Comparison of ENCODE assay signal across 33 cellular contexts in genomic region chr16:1501630-1502029, GRCh38. TPM values are rescaled to one million over a fixed set of nuclear protein-coding genes. Genes with fewer than 3 reads are reported as not detected.
DNase-seq lines count a peak whose midpoint lies in the region; ATAC-seq, FAIRE-seq and TF ChIP-seq lines count a peak whose summit lies in the region.
"Had no signal": no experiment of that assay in that cellular context is flagged by ENCODE, and none has a peak within 500 bp of the region (broad histone marks: within the 10 kb centered on the region; RNA-seq: fewer than 3 reads in every experiment).

No MANE protein-coding gene starts in this region.

- no peaks in the 10 kb centered on the region for H3K4me1 ChIP-seq in IMR-90 (ENCODE audit: control insufficient read depth, insufficient read depth, low read length)
- peaks cover 0 to 29% of the 10 kb centered on the region in 2 experiments; a peak in 2 of 5 replicates for H3K4me1 ChIP-seq in K562 (replicated peaks in 1 of 2; ENCODE audit: control insufficient read depth in 2 of 2, insufficient read depth in 2 of 2, low read length in 2 of 2)
- no peaks in the 10 kb centered on the region for H3K4me1 ChIP-seq in mesenchymal stem cell (ENCODE audit: control insufficient read depth, insufficient read depth, low read depth, low read length)
- H3K4me1 ChIP-seq: BE2C, BLaER1 had no signal

- H3K4me3 Mint-ChIP-seq in natural killer cell: no peak overlapping the region
- H3K4me3 Mint-ChIP-seq: CD14-positive monocyte; CD4-positive, alpha-beta memory T cell; CD4-positive, CD25-positive, alpha-beta regulatory T cell had no signal

- 100% methylated on average over 2 of the region's 23 CpGs; no CpG with 5 or more reads in 1 of the 2 experiments for WGBS in IMR-90 (ENCODE audit: extremely low coverage in 2 of 2, insufficient read length in 1 of 2), 2 experiments
- WGBS in K562 (ENCODE audit: insufficient coverage, low coverage, missing lambda C conversion rate): 96% methylated on average over 9 of the region's 23 CpGs
- WGBS in mesenchymal stem cell: 97% methylated on average over 23 of the region's 23 CpGs

- no peaks in the 10 kb centered on the region for H3K4me1 Mint-ChIP-seq in natural killer cell
- H3K4me1 Mint-ChIP-seq: CD14-positive monocyte had no signal

- H3K14ac ChIP-seq in IMR-90 (replicated peaks; ENCODE audit: low read depth, low read length): no peak overlapping the region
- H3K14ac ChIP-seq in mesenchymal stem cell (ENCODE audit: low read length in 2 of 2): no peak overlapping the region

- dilution Hi-C loops in IMR-90 (cut with HindIII; ENCODE audit: low sequenced_read_pairs, unreplicated experiment): no loop called here

- H2BK5ac ChIP-seq in IMR-90 (ENCODE audit: low read depth, low read length, poor library complexity, severe bottlenecking) (no peak overlapping the region), mesenchymal stem cell (ENCODE audit: low read depth, low read length, poor library complexity, severe bottlenecking) (no peak overlapping the region)

- no peak for TF ChIP-seq EP300 in K562 (IDR thresholded peaks at IDR 0.05; ENCODE audit: low read length)

- H3K36me3 ChIP-seq in IMR-90 (ENCODE audit: control insufficient read depth, insufficient read depth, low read length) (peaks cover 54% of the 10 kb centered on the region), K562 (ENCODE audit: control insufficient read depth, insufficient read depth, low read length) (peaks cover 86% of the 10 kb centered on the region; the same call in 2 of the 3 replicates), mesenchymal stem cell (ENCODE audit: control insufficient read depth in 1 of 2, insufficient read depth in 2 of 2, low read depth in 1 of 2, low read length in 2 of 2) (peaks cover 61 to 83% of the 10 kb centered on the region in 2 experiments)

- intact Hi-C loops in IMR-90 (cut with micrococcal nuclease) (no loop called here), K562 (cut with micrococcal nuclease) (no loop called here), natural killer cell (cut with micrococcal nuclease) (no loop called here)

- peak; percentile 9 for DNase-seq in activated naive CD4-positive, alpha-beta T cell treated with anti-CD3 and anti-CD28 coated beads, Interleukin-2, amount 50 U/mL, for 16 hours
- no peak for DNase-seq in activated naive CD4-positive, alpha-beta T cell treated with Interleukin-2 at 50 U/mL for 16 hours
- DNase-seq in IMR-90 (no peak), K562 (ENCODE audit: extremely low read depth in 1 of 4, low spot score in 3 of 4) (no peak), mesenchymal stem cell (no peak), natural killer cell (no peak), HCEC 1CT (no peak), NCI-H2081 (lab: John Stamatoyannopoulos, UW) (no peak)
- DNase-seq: ACHN; BE2C; C1 segment of cervical spinal cord; CD4-positive, alpha-beta memory T cell; CD4-positive, CD25-positive, alpha-beta regulatory T cell; CD8-positive, alpha-beta memory T cell; COR-L47; DMS 273 treated with DMSO at 0.1 percent for 48 hours; DMS153; DMS53; DMS79; DND-41; EL; GDM1 had no signal

- peaks cover 0 to 10% of the 10 kb centered on the region in 2 experiments; a peak in 1 of 4 replicates for H3K79me1 ChIP-seq in IMR-90 (ENCODE audit: low read depth in 1 of 2, low read length in 2 of 2)
- peaks cover 36% of the 10 kb centered on the region for H3K79me1 ChIP-seq in mesenchymal stem cell (replicated peaks; ENCODE audit: low read length, poor library complexity, severe bottlenecking)

- H2AFZ ChIP-seq in IMR-90 (replicated peaks; ENCODE audit: low read length, poor library complexity): no peak overlapping the region
- H2AFZ ChIP-seq in K562 (ENCODE audit: low read depth, low read length): no peak overlapping the region
- no peak overlapping the region for H2AFZ ChIP-seq in mesenchymal stem cell (ENCODE audit: low read depth, low read length)

- H4K8ac ChIP-seq in IMR-90 (ENCODE audit: low read depth in 2 of 2, low read length in 2 of 2): no peak overlapping the region
- no peak overlapping the region for H4K8ac ChIP-seq in mesenchymal stem cell (ENCODE audit: low read length)

- no peaks in the 10 kb centered on the region for H3K9me3 Mint-ChIP-seq in natural killer cell
- H3K9me3 Mint-ChIP-seq: CD4-positive, alpha-beta memory T cell; CD4-positive, CD25-positive, alpha-beta regulatory T cell; CD8-positive, alpha-beta memory T cell had no signal

- H3K18ac ChIP-seq in IMR-90 (ENCODE audit: low read depth, low read length): no peak overlapping the region
- H3K18ac ChIP-seq in mesenchymal stem cell (ENCODE audit: low read depth in 1 of 2, low read length in 2 of 2): no peak overlapping the region

- ATAC-seq in IMR-90 (ENCODE audit: low read depth) (no peak), K562 (no peak), natural killer cell (no peak)
- ATAC-seq: GM12878 had no signal

- H3K4me2 ChIP-seq in IMR-90 (ENCODE audit: low read depth, low read length) (no peak overlapping the region), K562 (ENCODE audit: insufficient read depth, low read length) (no peak overlapping the region), mesenchymal stem cell (ENCODE audit: low read length, poor library complexity, severe bottlenecking) (no peak overlapping the region)
- H3K4me2 ChIP-seq: BLaER1 had no signal

- H3K9me3 ChIP-seq in IMR-90 (ENCODE audit: control insufficient read depth, insufficient read depth, low read length) (no peaks in the 10 kb centered on the region), K562 (replicated peaks; ENCODE audit: control insufficient read depth, insufficient read depth, low read depth, low read length) (no peaks in the 10 kb centered on the region), mesenchymal stem cell (ENCODE audit: control insufficient read depth, low read length) (no peaks in the 10 kb centered on the region)
- H3K9me3 ChIP-seq: BE2C, BLaER1 had no signal

- no peak overlapping the region for H3K4ac ChIP-seq in IMR-90 (ENCODE audit: low read depth, low read length)
- no peak overlapping the region for H3K4ac ChIP-seq in mesenchymal stem cell (ENCODE audit: low read depth in 1 of 2, low read length in 2 of 2)

- POLR2A ChIA-PET in IMR-90 (lab: Charles Lee; ENCODE audit: unreplicated experiment): no interaction called here
- POLR2A ChIA-PET in K562 (lab: Yijun Ruan, JAX): no interaction called here

- TF ChIP-seq RAD21 in IMR-90 (IDR thresholded peaks at IDR 0.05; ENCODE audit: low read length) (no peak), K562 (CRISPR knock-in tag; conservative IDR thresholded peaks at IDR 0.05 in 1 of 2, IDR thresholded peaks at IDR 0.05 in 1 of 2) (no peak)

- H3K4me3 ChIP-seq in IMR-90 (ENCODE audit: insufficient read depth, low read depth, low read length): no peak overlapping the region
- no peak overlapping the region for H3K4me3 ChIP-seq in K562
- H3K4me3 ChIP-seq in mesenchymal stem cell (ENCODE audit: insufficient read depth in 1 of 2, low read depth in 1 of 2, low read length in 2 of 2): no peak overlapping the region
- H3K4me3 ChIP-seq: BLaER1, GM12878 had no signal

- FAIRE-seq in K562 (lab: Jason Lieb, UNC): no peak
- FAIRE-seq: A204.1, GM12878, GM12892, GM18507 had no signal

- no peaks in the 10 kb centered on the region for H3K36me3 Mint-ChIP-seq in natural killer cell
- H3K36me3 Mint-ChIP-seq: CD4-positive, CD25-positive, alpha-beta regulatory T cell had no signal

- H4K91ac ChIP-seq in IMR-90 (ENCODE audit: insufficient read depth, low read depth, low read length) (no peak overlapping the region), mesenchymal stem cell (ENCODE audit: low read length) (peak overlapping the region; percentile 70)

- no peak overlapping the region for H2AK5ac ChIP-seq in IMR-90 (ENCODE audit: low read depth, low read length)
- no peak overlapping the region for H2AK5ac ChIP-seq in mesenchymal stem cell (ENCODE audit: low read length, severe bottlenecking)

- no peak overlapping the region for H3K27ac Mint-ChIP-seq in natural killer cell
- H3K27ac Mint-ChIP-seq: CD4-positive, alpha-beta memory T cell; CD4-positive, CD25-positive, alpha-beta regulatory T cell; CD8-positive, alpha-beta memory T cell had no signal

- no peak overlapping the region for H3K23ac ChIP-seq in IMR-90 (ENCODE audit: low read depth, low read length)
- H3K23ac ChIP-seq in mesenchymal stem cell (ENCODE audit: low read length in 2 of 2): no peak overlapping the region

- H2BK120ac ChIP-seq in IMR-90 (ENCODE audit: low read depth, low read length) (no peak overlapping the region), mesenchymal stem cell (ENCODE audit: low read depth, low read length) (no peak overlapping the region)

- BruUV-seq in IMR-90 (replicated peaks; lab: Mats Ljungman, UMichigan) (no TSS peak), K562 (replicated peaks; lab: Mats Ljungman, UMichigan) (no TSS peak)

- no peak overlapping the region for H2BK20ac ChIP-seq in IMR-90 (ENCODE audit: low read depth, low read length)

- no peak overlapping the region for H2BK12ac ChIP-seq in mesenchymal stem cell (ENCODE audit: low read length in 2 of 2)

- no peak overlapping the region for H4K5ac ChIP-seq in IMR-90 (ENCODE audit: low read depth, low read length)

- no peaks in the 10 kb centered on the region for H3K79me2 ChIP-seq in K562 (ENCODE audit: control insufficient read depth, insufficient read depth, low read length)

- no peaks in the 10 kb centered on the region for H4K20me1 ChIP-seq in IMR-90 (ENCODE audit: insufficient read depth, low read length)
- H4K20me1 ChIP-seq in K562 (replicated peaks; ENCODE audit: control insufficient read depth, insufficient read depth, low read length): no peaks in the 10 kb centered on the region; the same call in 1 of the 2 replicates

- CTCF ChIA-PET in IMR-90 (lab: Yijun Ruan, JAX) (interaction anchor here (0.6 kb wide), 1 partner anchor 32 kb away, joined by 3 read pairs; the partner anchor contains the start of gene TMEM204), K562 (lab: Yijun Ruan, JAX; ENCODE audit: low intra/inter-chr PET ratio) (no interaction called here)

- in situ Hi-C loops in IMR-90 (cut with MboI; ENCODE audit: low sequenced_read_pairs) (no loop called here), K562 (cut with MboI) (no loop called here)

- TF ChIP-seq POLR2A in IMR-90 (IDR thresholded peaks at IDR 0.05; ENCODE audit: low read depth, low read length) (no peak), K562 (conservative IDR thresholded peaks at IDR 0.05) (no peak)

- no peaks in the 10 kb centered on the region for H3K9me1 ChIP-seq in IMR-90 (ENCODE audit: insufficient read depth, low read length)
- no peaks in the 10 kb centered on the region for H3K9me1 ChIP-seq in K562 (ENCODE audit: control insufficient read depth, insufficient read depth, low read length)

- no peaks in the 10 kb centered on the region for H3K27me3 ChIP-seq in IMR-90 (ENCODE audit: control insufficient read depth, insufficient read depth, low read length)
- H3K27me3 ChIP-seq in K562 (ENCODE audit: control insufficient read depth in 2 of 2, insufficient read depth in 2 of 2, low read length in 2 of 2): no peaks in the 10 kb centered on the region
- no peaks in the 10 kb centered on the region for H3K27me3 ChIP-seq in mesenchymal stem cell (ENCODE audit: control insufficient read depth in 1 of 2, insufficient read depth in 1 of 2, low read length in 2 of 2)
- H3K27me3 ChIP-seq: BE2C, BLaER1 had no signal

- H3K27ac ChIP-seq in IMR-90 (ENCODE audit: insufficient read depth, low read length) (no peak overlapping the region), K562 (ENCODE audit: extremely low read depth, low read depth, low read length) (no peak overlapping the region), mesenchymal stem cell (ENCODE audit: low read length, poor library complexity, severe bottlenecking) (no peak overlapping the region)
- H3K27ac ChIP-seq: 22Rv1, BLaER1 had no signal

- no peak overlapping the region for H3K9ac ChIP-seq in IMR-90 (ENCODE audit: low read depth, low read length)
- no peak overlapping the region for H3K9ac ChIP-seq in K562 (ENCODE audit: insufficient read depth in 1 of 2, low read depth in 2 of 2, low read length in 2 of 2)
- no peak overlapping the region for H3K9ac ChIP-seq in mesenchymal stem cell (ENCODE audit: low read length)
- H3K9ac ChIP-seq: BLaER1 had no signal

- no peaks in the 10 kb centered on the region for H3K27me3 Mint-ChIP-seq in natural killer cell (ENCODE audit: low read depth in 2 of 2)
- H3K27me3 Mint-ChIP-seq: CD4-positive, alpha-beta memory T cell; CD4-positive, CD25-positive, alpha-beta regulatory T cell; CD8-positive, alpha-beta memory T cell had no signal

- H2BK15ac ChIP-seq in IMR-90 (ENCODE audit: low read depth, low read length) (no peak overlapping the region), mesenchymal stem cell (ENCODE audit: low read depth, poor library complexity, severe bottlenecking) (no peak overlapping the region)

- peak overlapping the region; percentile 1 for H2AK9ac ChIP-seq in IMR-90 (replicated peaks; ENCODE audit: low read depth, low read length, poor library complexity)

- TF ChIP-seq CTCF in IMR-90 (conservative IDR thresholded peaks at IDR 0.05; ENCODE audit: low read depth, low read length) (no peak), K562 (IDR thresholded peaks at IDR 0.05 in 2 of 3, conservative IDR thresholded peaks at IDR 0.05 in 1 of 3; ENCODE audit: insufficient read depth in 2 of 3, low read depth in 1 of 3, low read length in 3 of 3) (no peak), natural killer cell (IDR thresholded peaks at IDR 0.05) (no peak)

- no peak overlapping the region for H3K56ac ChIP-seq in IMR-90 (ENCODE audit: extremely low read depth, insufficient read depth, low read length)

RNA-seq across cellular contexts. Expression of gene TELO2, which starts 8.5 kb away (rescaled TPM):
- total RNA-seq in IMR-90 (2012; rRNA removed) (5.8 and 6.6 TPM in 2 replicates), K562 (2014; rRNA removed) (35.1 and 47.4 TPM in 2 replicates), K562 (2014; rRNA removed; fragmentation: Illumina TruSeq; extraction: Trizol) (1.7 and 3.0 TPM in 2 replicates), K562 (2015; rRNA removed; fragmentation: Illumina TruSeq; extraction: Trizol) (21.2 and 21.9 TPM in 2 replicates), K562 (2021) (77.4 and 91.8 TPM in 2 replicates), natural killer cell (10 to 100 TPM; 45.5 to 50.0 (median 46.5) TPM)
- polyA plus RNA-seq in IMR-90 (2012; rRNA removed) (26.6 and 28.2 TPM in 2 replicates), K562 (2011; rRNA removed) (14.5 and 24.6 TPM in 2 replicates), K562 (2014; fragmentation: Illumina TruSeq; extraction: Trizol) (8.2 and 29.3 TPM in 2 replicates), K562 (2014; fragmentation: Nextera tagmentation; extraction: Ambion mirVana) (1 to 10 TPM in 1 of 2 experiments, under 1 TPM in 1; 0.51 to 1.4 TPM), K562 (2014; rRNA removed) (60.2 and 63.2 TPM in 2 replicates)
- 16.6 and 18.1 TPM in 2 replicates for polyA plus RNA-seq in IMR-90 (2012; cell fraction: cytosol; rRNA removed)
- polyA plus RNA-seq in IMR-90 (2012; cell fraction: nucleus; rRNA removed; ENCODE audit: low replicate concordance): 110 and 290 TPM in 2 replicates
- total RNA-seq in K562 (2011; cell fraction: chromatin; rRNA removed; ENCODE audit: low replicate concordance): 105 and 266 TPM in 2 replicates
- total RNA-seq in K562 (2011; cell fraction: nucleolus; rRNA removed): 180 and 212 TPM in 2 replicates
- total RNA-seq in K562 (2011; cell fraction: nucleoplasm; rRNA removed): 109 and 112 TPM in 2 replicates
- 19.9 and 53.3 TPM in 2 replicates for polyA plus RNA-seq in K562 (2011; cell fraction: cytosol; rRNA removed)
- polyA plus RNA-seq in K562 (2011; cell fraction: nucleus; rRNA removed): 229 and 359 TPM in 2 replicates
- 48.2 and 53.0 TPM in 2 replicates for polyA plus RNA-seq in K562 (2012)
- 5.7 and 6.3 TPM in 2 replicates for polyA minus RNA-seq in K562 (2011; rRNA and poly(A)+ RNA removed)
- polyA minus RNA-seq in K562 (2011; cell fraction: cytosol; rRNA and poly(A)+ RNA removed): 24.3 and 30.0 TPM in 2 replicates
- polyA minus RNA-seq in K562 (2011; cell fraction: nucleus; rRNA and poly(A)+ RNA removed): 48.3 and 54.8 TPM in 2 replicates
- 10.0 TPM for polyA plus RNA-seq in mesenchymal stem cell (2013, experiment 1 of 2)
- 10.2 TPM for polyA plus RNA-seq in mesenchymal stem cell (2013, experiment 2 of 2)

RNA-seq across cellular contexts. Expression of gene PTX4, which starts 12.9 kb away (rescaled TPM):
- not detected in 2 replicates for total RNA-seq in IMR-90 (2012; rRNA removed)
- polyA plus RNA-seq in IMR-90 (2012; rRNA removed): 0.07 TPM in 1 of 2 replicates, not detected in the other
- not detected in 2 replicates for polyA plus RNA-seq in IMR-90 (2012; cell fraction: cytosol; rRNA removed)
- polyA plus RNA-seq in IMR-90 (2012; cell fraction: nucleus; rRNA removed; ENCODE audit: low replicate concordance): 0.14 TPM in 1 of 2 replicates, not detected in the other
- not detected in 2 replicates for total RNA-seq in K562 (2011; cell fraction: chromatin; rRNA removed; ENCODE audit: low replicate concordance)
- not detected in 2 replicates for total RNA-seq in K562 (2011; cell fraction: nucleolus; rRNA removed)
- not detected in 2 replicates for total RNA-seq in K562 (2011; cell fraction: nucleoplasm; rRNA removed)
- not detected in 2 replicates for total RNA-seq in K562 (2014; rRNA removed)
- not detected in 2 replicates for total RNA-seq in K562 (2014; rRNA removed; fragmentation: Illumina TruSeq; extraction: Trizol)
- not detected in 2 replicates for total RNA-seq in K562 (2015; rRNA removed; fragmentation: Illumina TruSeq; extraction: Trizol)
- 0.11 and 0.38 TPM in 2 replicates for total RNA-seq in K562 (2021)
- not detected in 2 replicates for polyA plus RNA-seq in K562 (2011; rRNA removed)
- polyA plus RNA-seq in K562 (2011; cell fraction: cytosol; rRNA removed): 0.07 TPM in 1 of 2 replicates, not detected in the other
- 0.09 TPM in 1 of 2 replicates, not detected in the other for polyA plus RNA-seq in K562 (2011; cell fraction: nucleus; rRNA removed)
- not detected in 2 replicates for polyA plus RNA-seq in K562 (2012)
- not detected in 2 replicates for polyA plus RNA-seq in K562 (2014; fragmentation: Illumina TruSeq; extraction: Trizol)
- not detected for polyA plus RNA-seq in K562 (2014; fragmentation: Nextera tagmentation; extraction: Ambion mirVana)
- polyA plus RNA-seq in K562 (2014; rRNA removed): not detected in 2 replicates
- polyA minus RNA-seq in K562 (2011; rRNA and poly(A)+ RNA removed): not detected in 2 replicates
- polyA minus RNA-seq in K562 (2011; cell fraction: cytosol; rRNA and poly(A)+ RNA removed): not detected in 2 replicates
- not detected in 2 replicates for polyA minus RNA-seq in K562 (2011; cell fraction: nucleus; rRNA and poly(A)+ RNA removed)
- not detected for polyA plus RNA-seq in mesenchymal stem cell (2013, experiment 1 of 2)
- not detected for polyA plus RNA-seq in mesenchymal stem cell (2013, experiment 2 of 2)
- total RNA-seq in natural killer cell: under 1 TPM in 1 of 3 donors, not detected in 2; 0.31 TPM
- total RNA-seq: A673; CD4-positive, alpha-beta memory T cell; CD4-positive, CD25-positive, alpha-beta regulatory T cell; CD8-positive, alpha-beta memory T cell; Daoy; GM12878 had no signal
- polyA plus RNA-seq: AG04450; CD14-positive monocyte; CD4-positive, alpha-beta memory T cell; CD4-positive, CD25-positive, alpha-beta regulatory T cell; CD8-positive, alpha-beta memory T cell; GM12878 had no signal

RNA-seq across cellular contexts. Expression of gene CLCN7, which starts 26.8 kb away (rescaled TPM):
- total RNA-seq in IMR-90 (2012; rRNA removed) (10.8 TPM in 2 replicates), K562 (2014; rRNA removed) (56.3 and 60.8 TPM in 2 replicates), K562 (2014; rRNA removed; fragmentation: Illumina TruSeq; extraction: Trizol) (8.4 and 10.7 TPM in 2 replicates), K562 (2015; rRNA removed; fragmentation: Illumina TruSeq; extraction: Trizol) (19.6 and 22.4 TPM in 2 replicates), K562 (2021) (85.3 and 97.0 TPM in 2 replicates), natural killer cell (100 to 1,000 TPM; 117 to 125 (median 118) TPM)
- polyA plus RNA-seq in IMR-90 (2012; rRNA removed) (45.2 and 52.9 TPM in 2 replicates), K562 (2011; rRNA removed) (18.2 and 29.5 TPM in 2 replicates), K562 (2014; fragmentation: Illumina TruSeq; extraction: Trizol) (18.7 and 39.3 TPM in 2 replicates), K562 (2014; fragmentation: Nextera tagmentation; extraction: Ambion mirVana) (under 1 TPM; 0.06 TPM), K562 (2014; rRNA removed) (81.5 and 126 TPM in 2 replicates)
- polyA plus RNA-seq in IMR-90 (2012; cell fraction: cytosol; rRNA removed): 20.3 and 36.5 TPM in 2 replicates
- polyA plus RNA-seq in IMR-90 (2012; cell fraction: nucleus; rRNA removed; ENCODE audit: low replicate concordance): 84.9 and 258 TPM in 2 replicates
- total RNA-seq in K562 (2011; cell fraction: chromatin; rRNA removed; ENCODE audit: low replicate concordance): 211 and 640 TPM in 2 replicates
- 395 and 397 TPM in 2 replicates for total RNA-seq in K562 (2011; cell fraction: nucleolus; rRNA removed)
- 230 and 249 TPM in 2 replicates for total RNA-seq in K562 (2011; cell fraction: nucleoplasm; rRNA removed)
- polyA plus RNA-seq in K562 (2011; cell fraction: cytosol; rRNA removed): 15.2 and 41.1 TPM in 2 replicates
- polyA plus RNA-seq in K562 (2011; cell fraction: nucleus; rRNA removed): 239 and 402 TPM in 2 replicates
- 92.4 and 190 TPM in 2 replicates for polyA plus RNA-seq in K562 (2012)
- polyA minus RNA-seq in K562 (2011; rRNA and poly(A)+ RNA removed): 9.3 and 23.0 TPM in 2 replicates
- polyA minus RNA-seq in K562 (2011; cell fraction: cytosol; rRNA and poly(A)+ RNA removed): 19.6 and 27.9 TPM in 2 replicates
- polyA minus RNA-seq in K562 (2011; cell fraction: nucleus; rRNA and poly(A)+ RNA removed): 70.2 and 71.9 TPM in 2 replicates
- 91.3 TPM for polyA plus RNA-seq in mesenchymal stem cell (2013, experiment 1 of 2)
- polyA plus RNA-seq in mesenchymal stem cell (2013, experiment 2 of 2): 88.2 TPM

RNA-seq across cellular contexts. Expression of gene TMEM204, which starts 31.8 kb away (rescaled TPM):
- total RNA-seq in IMR-90 (2012; rRNA removed) (7.0 and 7.2 TPM in 2 replicates), K562 (2014; rRNA removed) (not detected in 2 replicates), K562 (2014; rRNA removed; fragmentation: Illumina TruSeq; extraction: Trizol) (not detected in 2 replicates), K562 (2015; rRNA removed; fragmentation: Illumina TruSeq; extraction: Trizol) (not detected in 2 replicates), K562 (2021) (0.18 TPM in 1 of 2 replicates, not detected in the other), natural killer cell (10 to 100 TPM in 1 of 3 donors, 1 to 10 TPM in 2; 3.3 to 14.1 (median 7.8) TPM)
- polyA plus RNA-seq in IMR-90 (2012; rRNA removed) (12.3 and 13.2 TPM in 2 replicates), K562 (2011; rRNA removed) (not detected in 2 replicates), K562 (2014; fragmentation: Illumina TruSeq; extraction: Trizol) (not detected in 2 replicates), K562 (2014; fragmentation: Nextera tagmentation; extraction: Ambion mirVana) (under 1 TPM in 1 of 2 experiments, not detected in 1; 0.04 TPM), K562 (2014; rRNA removed) (not detected in 2 replicates)
- 8.4 and 18.2 TPM in 2 replicates for polyA plus RNA-seq in IMR-90 (2012; cell fraction: cytosol; rRNA removed)
- polyA plus RNA-seq in IMR-90 (2012; cell fraction: nucleus; rRNA removed; ENCODE audit: low replicate concordance): 5.3 and 12.8 TPM in 2 replicates
- not detected in 2 replicates for total RNA-seq in K562 (2011; cell fraction: chromatin; rRNA removed; ENCODE audit: low replicate concordance)
- total RNA-seq in K562 (2011; cell fraction: nucleolus; rRNA removed): not detected in 2 replicates
- total RNA-seq in K562 (2011; cell fraction: nucleoplasm; rRNA removed): not detected in 2 replicates
- polyA plus RNA-seq in K562 (2011; cell fraction: cytosol; rRNA removed): not detected in 2 replicates
- not detected in 2 replicates for polyA plus RNA-seq in K562 (2011; cell fraction: nucleus; rRNA removed)
- 0.09 and 0.29 TPM in 2 replicates for polyA plus RNA-seq in K562 (2012)
- not detected in 2 replicates for polyA minus RNA-seq in K562 (2011; rRNA and poly(A)+ RNA removed)
- polyA minus RNA-seq in K562 (2011; cell fraction: cytosol; rRNA and poly(A)+ RNA removed): not detected in 2 replicates
- not detected in 2 replicates for polyA minus RNA-seq in K562 (2011; cell fraction: nucleus; rRNA and poly(A)+ RNA removed)
- polyA plus RNA-seq in mesenchymal stem cell (2013, experiment 1 of 2): 12.5 TPM
- 13.0 TPM for polyA plus RNA-seq in mesenchymal stem cell (2013, experiment 2 of 2)
- total RNA-seq: A673, Daoy, G401 had no signal

RNA-seq across cellular contexts. Expression of gene CCDC154, which starts 57.3 kb away (rescaled TPM):
- total RNA-seq in IMR-90 (2012; rRNA removed) (under 0.01 TPM in 1 of 2 replicates, not detected in the other), K562 (2014; rRNA removed) (0.04 TPM in 1 of 2 replicates, not detected in the other), K562 (2014; rRNA removed; fragmentation: Illumina TruSeq; extraction: Trizol) (not detected in 2 replicates), K562 (2015; rRNA removed; fragmentation: Illumina TruSeq; extraction: Trizol) (0.18 TPM in 1 of 2 replicates, not detected in the other), K562 (2021) (0.22 and 0.42 TPM in 2 replicates), natural killer cell (1 to 10 TPM in 2 of 3 donors, under 1 TPM in 1; 0.88 to 1.8 (median 1.6) TPM)
- polyA plus RNA-seq in IMR-90 (2012; rRNA removed) (0.09 TPM in 1 of 2 replicates, not detected in the other), K562 (2011; rRNA removed) (0.15 and 0.19 TPM in 2 replicates), K562 (2014; fragmentation: Illumina TruSeq; extraction: Trizol) (not detected in 2 replicates), K562 (2014; fragmentation: Nextera tagmentation; extraction: Ambion mirVana) (not detected), K562 (2014; rRNA removed) (0.03 and 1.4 TPM in 2 replicates)
- 0.08 and 0.14 TPM in 2 replicates for polyA plus RNA-seq in IMR-90 (2012; cell fraction: cytosol; rRNA removed)
- polyA plus RNA-seq in IMR-90 (2012; cell fraction: nucleus; rRNA removed; ENCODE audit: low replicate concordance): 0.56 and 1.3 TPM in 2 replicates
- total RNA-seq in K562 (2011; cell fraction: chromatin; rRNA removed; ENCODE audit: low replicate concordance): 1.2 and 4.8 TPM in 2 replicates
- 2.5 and 3.0 TPM in 2 replicates for total RNA-seq in K562 (2011; cell fraction: nucleolus; rRNA removed)
- 1.5 and 2.7 TPM in 2 replicates for total RNA-seq in K562 (2011; cell fraction: nucleoplasm; rRNA removed)
- polyA plus RNA-seq in K562 (2011; cell fraction: cytosol; rRNA removed): 0.04 TPM in 1 of 2 replicates, not detected in the other
- 1.1 and 2.4 TPM in 2 replicates for polyA plus RNA-seq in K562 (2011; cell fraction: nucleus; rRNA removed)
- polyA plus RNA-seq in K562 (2012): 0.39 and 4.2 TPM in 2 replicates
- not detected in 2 replicates for polyA minus RNA-seq in K562 (2011; rRNA and poly(A)+ RNA removed)
- polyA minus RNA-seq in K562 (2011; cell fraction: cytosol; rRNA and poly(A)+ RNA removed): not detected in 2 replicates
- 0.33 and 0.54 TPM in 2 replicates for polyA minus RNA-seq in K562 (2011; cell fraction: nucleus; rRNA and poly(A)+ RNA removed)
- 0.32 TPM for polyA plus RNA-seq in mesenchymal stem cell (2013, experiment 1 of 2)
- 0.26 TPM for polyA plus RNA-seq in mesenchymal stem cell (2013, experiment 2 of 2)
- total RNA-seq: Daoy had no signal
- polyA plus RNA-seq: CD14-positive monocyte; CD4-positive, CD25-positive, alpha-beta regulatory T cell; CD8-positive, alpha-beta memory T cell had no signal
